24 cellular contexts compared by ENCODE assay signal in the genomic region with DNA sequence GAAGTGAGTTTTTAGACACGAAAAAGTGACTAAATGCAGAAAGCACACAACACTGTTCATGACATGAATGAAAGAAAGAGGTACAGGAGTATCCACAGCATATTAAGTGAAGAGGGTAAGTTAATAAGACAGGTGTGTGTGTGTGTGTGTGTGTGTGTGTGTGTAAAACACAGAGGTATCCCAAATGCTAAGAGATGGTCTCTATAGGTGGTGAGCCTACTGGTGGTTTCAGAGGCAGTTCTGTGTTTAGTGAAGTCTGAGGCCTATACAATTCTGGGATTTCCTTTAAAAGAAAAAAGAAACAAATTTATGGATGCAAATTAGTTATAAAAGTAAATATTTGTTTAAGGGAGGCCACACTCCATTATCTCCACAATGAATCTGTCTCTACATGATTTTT. TPM values are rescaled to one million over a fixed set of nuclear protein-coding genes. Genes with fewer than 3 reads are reported as not detected.
DNase-seq lines count a peak whose midpoint lies in the region; ATAC-seq and TF ChIP-seq lines count a peak whose summit lies in the region.
"Had no signal": no experiment of that assay in that cellular context is flagged by ENCODE, and none has a peak within 500 bp of the region (broad histone marks: within the 10 kb centered on the region; RNA-seq: fewer than 3 reads in every experiment).

No MANE protein-coding gene starts in this region.

- no peaks in the 10 kb centered on the region for H3K9me2 ChIP-seq in SU-DHL-6 (replicated peaks; ENCODE audit: insufficient read depth, low read length)

- no peaks in the 10 kb centered on the region for H4K20me1 ChIP-seq in SU-DHL-6 (ENCODE audit: low read depth, low read length)

- intact Hi-C loops in colonic mucosa (cut with DNase I) = no loop called here

- H3K27ac Mint-ChIP-seq in activated CD8-positive, alpha-beta memory T cell treated with anti-CD3 and anti-CD28 coated beads, Interleukin-2, amount 10 ng/mL, durations not matched to agents 7 days and 5 days = peak overlapping the region; percentile 97
- H3K27ac Mint-ChIP-seq in stimulated activated naive CD8-positive, alpha-beta T cell treated with anti-CD3 and anti-CD28 coated beads, Interleukin-15, amount 100 ng/mL, for 72 hours = peak overlapping the region; percentile 8 to 93
- H3K27ac Mint-ChIP-seq: type B pancreatic cell had no signal

- no peak overlapping the region for H3K4me3 ChIP-seq in SU-DHL-6 (ENCODE audit: insufficient read depth, low read length, poor library complexity, severe bottlenecking)
- H3K4me3 ChIP-seq in colonic mucosa = peak overlapping the region; percentile 5
- H3K4me3 ChIP-seq: A549 had no signal

- no peaks in the 10 kb centered on the region for H3F3A ChIP-seq in SU-DHL-6 (ENCODE audit: insufficient read depth)

- peak; percentile 44 for ATAC-seq in activated CD8-positive, alpha-beta memory T cell treated with anti-CD3 and anti-CD28 coated beads, Interleukin-2, amount 10 ng/mL, durations not matched to agents 7 days and 5 days
- ATAC-seq in stimulated activated naive CD8-positive, alpha-beta T cell treated with anti-CD3 and anti-CD28 coated beads, Interleukin-15, amount 100 ng/mL, for 72 hours = peak; percentile 55
- ATAC-seq in HG03439 (IDR thresholded peaks at IDR 0.05; ENCODE audit: unreplicated experiment) = no peak
- ATAC-seq: A549, left ventricle myocardium superior had no signal

- no peak overlapping the region for H2AFZ ChIP-seq in SU-DHL-6 (ENCODE audit: low read depth, low read length, severe bottlenecking)

- peak overlapping the region; percentile 83 for H3K4me3 Mint-ChIP-seq in activated CD8-positive, alpha-beta memory T cell treated with anti-CD3 and anti-CD28 coated beads, Interleukin-2, amount 10 ng/mL, durations not matched to agents 7 days and 5 days
- H3K4me3 Mint-ChIP-seq in stimulated activated naive CD8-positive, alpha-beta T cell treated with anti-CD3 and anti-CD28 coated beads, Interleukin-15, amount 100 ng/mL, for 72 hours = peak overlapping the region; percentile 34 to 80
- H3K4me3 Mint-ChIP-seq: type B pancreatic cell had no signal

- peaks cover 48% of the 10 kb centered on the region for H3K36me3 Mint-ChIP-seq in activated CD8-positive, alpha-beta memory T cell treated with anti-CD3 and anti-CD28 coated beads, Interleukin-2, amount 10 ng/mL, durations not matched to agents 7 days and 5 days
- H3K36me3 Mint-ChIP-seq: type B pancreatic cell had no signal

- DNase-seq in activated CD8-positive, alpha-beta memory T cell treated with anti-CD3 and anti-CD28 coated beads, Interleukin-2, amount 10 ng/mL, durations not matched to agents 7 days and 5 days = no peak
- DNase-seq in activated CD8-positive, alpha-beta memory T cell treated with anti-CD3 and anti-CD28 coated beads, Interleukin-2, amount 50 U/mL, for 48 hours = no peak
- DNase-seq in colonic mucosa = no peak
- no peak for DNase-seq in stimulated activated naive CD8-positive, alpha-beta T cell treated with anti-CD3 and anti-CD28 coated beads, Interleukin-15, amount 100 ng/mL, for 72 hours
- no peak for DNase-seq in NCI-H82 treated with DMSO at 0.1 percent for 48 hours (lab: John Stamatoyannopoulos, UW; ENCODE audit: unreplicated experiment)
- DNase-seq in NCI-H2171 (lab: John Stamatoyannopoulos, UW) = no peak
- DNase-seq: activated CD4-positive, alpha-beta T cell treated with anti-CD3 and anti-CD28 coated beads, Interleukin-2, amount 50 U/mL, for 4 hours; brain microvascular endothelial cell; C1 segment of cervical spinal cord; DMS79; dorsolateral prefrontal cortex; KG1; left ventricle myocardium superior; NCI-H1092; NCI-H2081; NCI-H524; posterior cingulate gyrus had no signal

- H3K27me3 ChIP-seq in SU-DHL-6 (ENCODE audit: low read length) (no peaks in the 10 kb centered on the region), colonic mucosa (no peaks in the 10 kb centered on the region)
- H3K27me3 ChIP-seq: brain microvascular endothelial cell, SJSA1 had no signal

- H3K36me3 ChIP-seq in SU-DHL-6 (ENCODE audit: low read length) = no peaks in the 10 kb centered on the region
- no peaks in the 10 kb centered on the region for H3K36me3 ChIP-seq in colonic mucosa
- H3K36me3 ChIP-seq: brain microvascular endothelial cell, SJSA1 had no signal

- peaks cover 4% of the 10 kb centered on the region for H3K4me1 ChIP-seq in colonic mucosa
- H3K4me1 ChIP-seq: A549 had no signal

- no peaks in the 10 kb centered on the region for H3K27me3 Mint-ChIP-seq in activated CD8-positive, alpha-beta memory T cell treated with anti-CD3 and anti-CD28 coated beads, Interleukin-2, amount 10 ng/mL, durations not matched to agents 7 days and 5 days
- H3K27me3 Mint-ChIP-seq in stimulated activated naive CD8-positive, alpha-beta T cell treated with anti-CD3 and anti-CD28 coated beads, Interleukin-15, amount 100 ng/mL, for 72 hours = no peaks in the 10 kb centered on the region

- H3K27ac ChIP-seq in SU-DHL-6 (ENCODE audit: low read depth, low read length) = no peak overlapping the region
- H3K27ac ChIP-seq in colonic mucosa = peak overlapping the region; percentile 84
- H3K27ac ChIP-seq: A549, brain microvascular endothelial cell had no signal

- no peak for TF ChIP-seq CTCF in SU-DHL-6 (IDR thresholded peaks at IDR 0.05; ENCODE audit: insufficient read depth, low read length, poor library complexity, severe bottlenecking)
- no peak for TF ChIP-seq CTCF in colonic mucosa (IDR thresholded peaks at IDR 0.05)

- H3K9me3 ChIP-seq in SU-DHL-6 (ENCODE audit: insufficient read depth, low read length) = no peaks in the 10 kb centered on the region
- no peaks in the 10 kb centered on the region for H3K9me3 ChIP-seq in colonic mucosa
- H3K9me3 ChIP-seq: A549, SJSA1 had no signal

- peak overlapping the region; percentile 61 for H3K4me2 ChIP-seq in SU-DHL-6 (ENCODE audit: low read depth, low read length, poor library complexity, severe bottlenecking)
- H3K4me2 ChIP-seq: A549 had no signal

- H3K79me2 ChIP-seq in SU-DHL-6 (ENCODE audit: insufficient read depth, low read length) = no peaks in the 10 kb centered on the region

- peaks cover 68% of the 10 kb centered on the region for H3K4me1 Mint-ChIP-seq in activated CD8-positive, alpha-beta memory T cell treated with anti-CD3 and anti-CD28 coated beads, Interleukin-2, amount 10 ng/mL, durations not matched to agents 7 days and 5 days
- H3K4me1 Mint-ChIP-seq in stimulated activated naive CD8-positive, alpha-beta T cell treated with anti-CD3 and anti-CD28 coated beads, Interleukin-15, amount 100 ng/mL, for 72 hours = peaks cover 71% of the 10 kb centered on the region

- H3K9ac ChIP-seq in SU-DHL-6 (ENCODE audit: low read length) (no peak overlapping the region), colonic mucosa (ENCODE audit: low read depth in 2 of 2, low read length in 2 of 2) (no peak overlapping the region)

- peaks cover 2% of the 10 kb centered on the region for H3K9me3 Mint-ChIP-seq in activated CD8-positive, alpha-beta memory T cell treated with anti-CD3 and anti-CD28 coated beads, Interleukin-2, amount 10 ng/mL, durations not matched to agents 7 days and 5 days (ENCODE audit: low read depth)
- H3K9me3 Mint-ChIP-seq in stimulated activated naive CD8-positive, alpha-beta T cell treated with anti-CD3 and anti-CD28 coated beads, Interleukin-15, amount 100 ng/mL, for 72 hours = peaks cover 0 to 5% of the 10 kb centered on the region in 2 donors
- H3K9me3 Mint-ChIP-seq: type B pancreatic cell had no signal

- CTCF ChIA-PET in activated CD8-positive, alpha-beta memory T cell treated with anti-CD3 and anti-CD28 coated beads, Interleukin-2, amount 10 ng/mL, durations not matched to agents 7 days and 5 days (lab: Charles Lee) = interaction anchor here (1.4 kb wide), 1 partner anchor 10 kb away, joined by 14 read pairs; no protein-coding TSS in a partner anchor

RNA-seq across cellular contexts. Expression of a gene that starts 17.4 kb away (rescaled TPM):
- total RNA-seq in activated CD8-positive, alpha-beta memory T cell treated with anti-CD3 and anti-CD28 coated beads, Interleukin-2, amount 10 ng/mL, durations not matched to agents 7 days and 5 days = 1 to 10 TPM; 9.1 to 9.3 TPM
- 1 to 10 TPM in 1 of 2 donors, under 1 TPM in 1; 0.40 to 1.2 TPM for total RNA-seq in colonic mucosa
- total RNA-seq: left ventricle myocardium superior, myocyte, skeletal muscle tissue had no signal

Comparison
In these comparisons a context has a peak if more than half of its experiments do, and no peak if none do; other contexts are left out.
1. RNA of a gene that starts 17.4 kb away (total RNA-seq): 9.1 to 9.3 TPM in activated CD8-positive, alpha-beta memory T cell treated with anti-CD3 and anti-CD28 coated beads, Interleukin-2, amount 10 ng/mL, durations not matched to agents 7 days and 5 days; 0.40 to 1.2 TPM in colonic mucosa; every median in the first group is over 4 times any median in the second.